In genomic region chr17:79989106-79989835, GRCh38 we compare ENCODE assay signal across 1 cellular context.
TF ChIP-seq lines count a peak whose summit lies in the region.

No MANE protein-coding gene starts in this region.

TF ChIP-seq in HepG2, 621 proteins besides CTCF, POLR2A, EP300 and RAD21 (continued from another document):
- TF ChIP-seq, protein P1, sequence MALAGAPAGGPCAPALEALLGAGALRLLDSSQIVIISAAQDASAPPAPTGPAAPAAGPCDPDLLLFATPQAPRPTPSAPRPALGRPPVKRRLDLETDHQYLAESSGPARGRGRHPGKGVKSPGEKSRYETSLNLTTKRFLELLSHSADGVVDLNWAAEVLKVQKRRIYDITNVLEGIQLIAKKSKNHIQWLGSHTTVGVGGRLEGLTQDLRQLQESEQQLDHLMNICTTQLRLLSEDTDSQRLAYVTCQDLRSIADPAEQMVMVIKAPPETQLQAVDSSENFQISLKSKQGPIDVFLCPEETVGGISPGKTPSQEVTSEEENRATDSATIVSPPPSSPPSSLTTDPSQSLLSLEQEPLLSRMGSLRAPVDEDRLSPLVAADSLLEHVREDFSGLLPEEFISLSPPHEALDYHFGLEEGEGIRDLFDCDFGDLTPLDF (CRISPR knock-in tag; IDR thresholded peaks at IDR 0.05): no peak
- no peak for TF ChIP-seq MIER2 (CRISPR knock-in tag; IDR thresholded peaks at IDR 0.05)
- TF ChIP-seq DR1 (CRISPR knock-in tag; IDR thresholded peaks at IDR 0.05): no peak
- TF ChIP-seq ARID4A (CRISPR knock-in tag; IDR thresholded peaks at IDR 0.05; ENCODE audit: borderline replicate concordance): no peak
- TF ChIP-seq SKI (IDR thresholded peaks at IDR 0.05; ENCODE audit: partially characterized antibody): no peak
- no peak for TF ChIP-seq SRY (CRISPR knock-in tag; IDR thresholded peaks at IDR 0.05)
- no peak for TF ChIP-seq SALL1 (CRISPR knock-in tag; IDR thresholded peaks at IDR 0.05)
- TF ChIP-seq ZNF597 (CRISPR knock-in tag; IDR thresholded peaks at IDR 0.05): no peak
- TF ChIP-seq TAF15 (IDR thresholded peaks at IDR 0.05; ENCODE audit: low read depth, low read length, poor library complexity, severe bottlenecking): no peak
- no peak for TF ChIP-seq PAXIP1 (CRISPR knock-in tag; conservative IDR thresholded peaks at IDR 0.05)
- no peak for TF ChIP-seq NAIF1 (CRISPR knock-in tag; IDR thresholded peaks at IDR 0.05; ENCODE audit: borderline replicate concordance)
- no peak for TF ChIP-seq MED8 (CRISPR knock-in tag; IDR thresholded peaks at IDR 0.05; ENCODE audit: insufficient replicate concordance)
- TF ChIP-seq GABPA (IDR thresholded peaks at IDR 0.05; ENCODE audit: low read depth, low read length): no peak
- TF ChIP-seq GABPA (CRISPR knock-in tag; IDR thresholded peaks at IDR 0.05; ENCODE audit: low read depth): no peak
- TF ChIP-seq, protein P2, sequence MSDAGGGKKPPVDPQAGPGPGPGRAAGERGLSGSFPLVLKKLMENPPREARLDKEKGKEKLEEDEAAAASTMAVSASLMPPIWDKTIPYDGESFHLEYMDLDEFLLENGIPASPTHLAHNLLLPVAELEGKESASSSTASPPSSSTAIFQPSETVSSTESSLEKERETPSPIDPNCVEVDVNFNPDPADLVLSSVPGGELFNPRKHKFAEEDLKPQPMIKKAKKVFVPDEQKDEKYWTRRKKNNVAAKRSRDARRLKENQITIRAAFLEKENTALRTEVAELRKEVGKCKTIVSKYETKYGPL (CRISPR knock-in tag; IDR thresholded peaks at IDR 0.05): no peak
- no peak for TF ChIP-seq CENPX (CRISPR knock-in tag; IDR thresholded peaks at IDR 0.05)
- TF ChIP-seq ETV6 (CRISPR knock-in tag; conservative IDR thresholded peaks at IDR 0.05): 0 out of 2 replicates have a peak, but pooled peaks have one; percentile 12
- no peak for TF ChIP-seq MYC (CRISPR knock-in tag; IDR thresholded peaks at IDR 0.05; ENCODE audit: borderline replicate concordance)
- no peak for TF ChIP-seq TFDP2 (CRISPR knock-in tag; IDR thresholded peaks at IDR 0.05)
- no peak for TF ChIP-seq SRSF1 (optimal IDR thresholded peaks at IDR 0.05; ENCODE audit: low read depth, low read length)
- TF ChIP-seq, protein P3, sequence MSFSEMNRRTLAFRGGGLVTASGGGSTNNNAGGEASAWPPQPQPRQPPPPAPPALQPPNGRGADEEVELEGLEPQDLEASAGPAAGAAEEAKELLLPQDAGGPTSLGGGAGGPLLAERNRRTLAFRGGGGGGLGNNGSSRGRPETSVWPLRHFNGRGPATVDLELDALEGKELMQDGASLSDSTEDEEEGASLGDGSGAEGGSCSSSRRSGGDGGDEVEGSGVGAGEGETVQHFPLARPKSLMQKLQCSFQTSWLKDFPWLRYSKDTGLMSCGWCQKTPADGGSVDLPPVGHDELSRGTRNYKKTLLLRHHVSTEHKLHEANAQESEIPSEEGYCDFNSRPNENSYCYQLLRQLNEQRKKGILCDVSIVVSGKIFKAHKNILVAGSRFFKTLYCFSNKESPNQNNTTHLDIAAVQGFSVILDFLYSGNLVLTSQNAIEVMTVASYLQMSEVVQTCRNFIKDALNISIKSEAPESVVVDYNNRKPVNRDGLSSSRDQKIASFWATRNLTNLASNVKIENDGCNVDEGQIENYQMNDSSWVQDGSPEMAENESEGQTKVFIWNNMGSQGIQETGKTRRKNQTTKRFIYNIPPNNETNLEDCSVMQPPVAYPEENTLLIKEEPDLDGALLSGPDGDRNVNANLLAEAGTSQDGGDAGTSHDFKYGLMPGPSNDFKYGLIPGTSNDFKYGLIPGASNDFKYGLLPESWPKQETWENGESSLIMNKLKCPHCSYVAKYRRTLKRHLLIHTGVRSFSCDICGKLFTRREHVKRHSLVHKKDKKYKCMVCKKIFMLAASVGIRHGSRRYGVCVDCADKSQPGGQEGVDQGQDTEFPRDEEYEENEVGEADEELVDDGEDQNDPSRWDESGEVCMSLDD (CRISPR knock-in tag; IDR thresholded peaks at IDR 0.05; ENCODE audit: borderline replicate concordance): 0 out of 2 replicates have a peak, but pooled peaks have one; percentile 10
- TF ChIP-seq ZNF513 (CRISPR knock-in tag; conservative IDR thresholded peaks at IDR 0.05): no peak
TF ChIP-seq in HepG2: peak in this region for 22.
